Comparison of ENCODE assay signal across 8 cellular contexts in the genomic region with DNA sequence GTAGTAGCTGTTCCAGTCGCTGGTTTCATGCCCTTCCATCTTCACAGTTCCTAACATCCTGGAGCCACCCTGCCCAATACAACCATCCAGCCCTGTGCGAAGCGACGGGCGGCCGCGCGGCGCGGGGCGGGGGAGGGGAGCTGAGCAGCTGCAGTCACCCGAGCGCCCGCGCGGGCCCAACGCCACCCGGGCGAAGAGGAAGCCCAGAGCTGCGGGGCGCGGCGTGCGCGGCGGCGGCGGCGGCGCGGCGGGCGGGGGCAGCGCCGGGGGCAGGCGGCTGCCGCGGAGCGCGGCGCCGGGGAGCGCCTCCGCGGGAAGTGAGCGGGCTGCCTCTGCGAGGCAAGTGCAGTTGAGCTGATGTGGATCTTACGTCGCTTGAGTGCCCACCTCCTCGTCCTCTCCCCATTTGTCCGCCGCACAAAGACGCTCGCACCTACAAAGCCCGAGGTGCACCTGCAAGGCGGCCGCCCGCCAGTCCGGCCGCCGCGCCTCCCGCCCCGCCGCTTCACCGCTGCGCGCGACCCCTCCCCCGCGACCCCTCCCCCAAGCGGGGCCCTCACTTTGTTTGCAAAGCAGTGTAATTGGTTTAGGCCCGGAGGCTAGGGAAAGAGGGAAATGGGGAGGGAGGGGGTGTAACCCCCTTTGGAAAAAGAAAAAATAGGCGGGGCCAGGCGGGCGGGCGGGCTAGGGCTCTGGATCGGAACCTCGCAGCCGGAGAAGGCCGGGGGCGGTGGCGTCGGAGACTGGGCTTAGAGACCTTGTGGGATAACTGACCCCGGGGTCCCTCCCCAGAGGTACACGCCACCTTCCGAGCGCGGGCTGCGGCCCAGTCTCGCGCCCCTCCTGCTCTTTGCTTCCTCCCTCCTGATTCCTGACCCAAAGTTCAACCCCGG. TPM values are rescaled to one million over a fixed set of nuclear protein-coding genes. Genes with fewer than 3 reads are reported as not detected.
A peak's percentile ranks its signal among the peaks of the same experiment; 100 is the strongest.
DNase-seq lines count a peak whose midpoint lies in the region; ATAC-seq and TF ChIP-seq lines count a peak whose summit lies in the region.

FOXA1 (minus strand) TSS at position 334 of the 893 bp plus-strand sequence; CDS start at position 57, 277 bp downstream.
TTC6 (plus strand) TSS at position 714 of the 893 bp plus-strand sequence. CDS start 26,436 bp downstream, outside the sequence.

- POLR2A ChIA-PET in PC-3 (lab: Charles Lee; ENCODE audit: unreplicated experiment), result interaction anchor here (0.5 to 1.7 kb wide), 8 partner anchors 10 to 398 kb away, joined by 3 to 42 read pairs (median 4); no protein-coding TSS in a partner anchor

- no TSS peak for BruUV-seq in PC-3 (replicated peaks; lab: Mats Ljungman, UMichigan)

- ATAC-seq in PC-3 (peak; percentile 26), mucosa of descending colon (peak; percentile 32), GM18498 (IDR thresholded peaks at IDR 0.05; ENCODE audit: unreplicated experiment) (no peak), HG03025 (IDR thresholded peaks at IDR 0.05; ENCODE audit: low FRiP score, unreplicated experiment) (no peak)

- H3K9ac ChIP-seq in PC-3 (ENCODE audit: low read length) (peak within 1 kb of the TSS; percentile 99), duodenal mucosa (ENCODE audit: low read depth in 1 of 2, low read length in 2 of 2) (peak within 1 kb of the TSS; percentile 49 to 85)

- peaks cover 27% of the 10 kb centered on the region for H4K20me1 ChIP-seq in PC-3 (ENCODE audit: low read length)

- no peak for TF ChIP-seq CTCF in PC-3 (conservative IDR thresholded peaks at IDR 0.05; ENCODE audit: low read depth, low read length)
- no peak for TF ChIP-seq CTCF in mucosa of descending colon (IDR thresholded peaks at IDR 0.05)

- H3K4me3 ChIP-seq in PC-3 (ENCODE audit: low read length) (peak within 1 kb of the TSS; percentile 96), duodenal mucosa (ENCODE audit: low read depth in 1 of 2, low read length in 2 of 2) (peak within 1 kb of the TSS; percentile 76 to 84), mucosa of descending colon (peak within 1 kb of the TSS; percentile 54)

- CTCF ChIA-PET in PC-3 (lab: Charles Lee), result interaction anchor here (0.5 to 0.7 kb wide), 5 partner anchors 36 to 376 kb away, joined by 3 to 4 read pairs (median 3); no protein-coding TSS in a partner anchor

- H3K9me3 ChIP-seq in PC-3 (ENCODE audit: low read length), result no peaks in the 10 kb centered on the region
- H3K9me3 ChIP-seq in duodenal mucosa (ENCODE audit: control insufficient read depth in 1 of 2, low read length in 2 of 2), result no peaks in the 10 kb centered on the region
- no peaks in the 10 kb centered on the region for H3K9me3 ChIP-seq in mucosa of descending colon

- no peak for TF ChIP-seq RAD21 in Ishikawa (IDR thresholded peaks at IDR 0.05; ENCODE audit: low read depth)

- no peaks in the 10 kb centered on the region for H3K27me3 ChIP-seq in PC-3 (ENCODE audit: low read length)
- H3K27me3 ChIP-seq in duodenal mucosa (ENCODE audit: control insufficient read depth in 1 of 2, insufficient read depth in 2 of 2, low read length in 2 of 2), result peaks cover 29 to 58% of the 10 kb centered on the region in 2 donors

- TF ChIP-seq EP300 in Ishikawa (IDR thresholded peaks at IDR 0.05; ENCODE audit: borderline replicate concordance), result 0 out of 2 replicates have a peak, but pooled peaks have one; percentile 23

- H3K4me2 ChIP-seq in PC-3 (ENCODE audit: low read length), result peak within 1 kb of the TSS; percentile 89

- H3K27ac ChIP-seq in PC-3 (ENCODE audit: low read length) (peak within 1 kb of the TSS; percentile 99), duodenal mucosa (ENCODE audit: low read depth, low read length) (peak within 1 kb of the TSS; percentile 75)

- H3K36me3 ChIP-seq in PC-3 (ENCODE audit: low read depth, low read length) (peaks cover 37% of the 10 kb centered on the region), duodenal mucosa (ENCODE audit: control insufficient read depth in 1 of 2, insufficient read depth in 2 of 2, low read length in 2 of 2) (no peaks in the 10 kb centered on the region), mucosa of descending colon (ENCODE audit: low read depth) (peaks cover 4% of the 10 kb centered on the region)

- no peaks in the 10 kb centered on the region for H3F3A ChIP-seq in PC-3 (ENCODE audit: low read length, unreplicated experiment)

- peaks cover 89% of the 10 kb centered on the region for H3K79me2 ChIP-seq in PC-3 (ENCODE audit: low read length)

- no peaks in the 10 kb centered on the region for H3K9me2 ChIP-seq in PC-3 (replicated peaks; ENCODE audit: low read length)

- intact Hi-C loops in PC-3 (cut with micrococcal nuclease), result loop anchor here (1.0 to 2.0 kb wide), 2 partner anchors 232 to 349 kb away; no protein-coding TSS in a partner anchor
- intact Hi-C loops in mucosa of descending colon (cut with DNase I, micrococcal nuclease), result loop anchor here in 1 of 2 donors (10.0 kb wide), 1 partner anchor 350 kb away; no protein-coding TSS in a partner anchor

- H3K4me1 ChIP-seq in PC-3 (ENCODE audit: insufficient read depth, low read length), result peaks cover 36% of the 10 kb centered on the region
- peaks cover 0 to 12% of the 10 kb centered on the region in 2 donors for H3K4me1 ChIP-seq in duodenal mucosa (ENCODE audit: control insufficient read depth in 1 of 2, insufficient read depth in 2 of 2, low read length in 2 of 2)
- H3K4me1 ChIP-seq in mucosa of descending colon (ENCODE audit: low read depth), result peaks cover 2% of the 10 kb centered on the region

- 0 out of 2 replicates have a peak within 1 kb of the TSS, but pooled peaks have one; percentile 22 for H2AFZ ChIP-seq in PC-3 (ENCODE audit: low read length)

- DNase-seq in COR-L47 (lab: John Stamatoyannopoulos, UW) (peak; percentile 90), PC-3 (peak; percentile 91), mucosa of descending colon (peak; percentile 74 to 85 (median 79))
- no peak for DNase-seq in stimulated activated CD4-positive, alpha-beta T cell treated with anti-CD3 and anti-CD28 coated beads, Interleukin-4, amount 100 ng/mL, for 1 hour

TF ChIP-seq in Ishikawa, 13 proteins besides CTCF, POLR2A, EP300 and RAD21:
- TF ChIP-seq CEBPB (IDR thresholded peaks at IDR 0.05) (no peak), CREB1 (IDR thresholded peaks at IDR 0.05; ENCODE audit: low read depth) (no peak), ZBTB7A (IDR thresholded peaks at IDR 0.05; ENCODE audit: low read depth) (peak; percentile 71), EGR1 (IDR thresholded peaks at IDR 0.05) (no peak), TEAD4 (IDR thresholded peaks at IDR 0.05) (no peak), NFIC (IDR thresholded peaks at IDR 0.05) (no peak), YY1 (IDR thresholded peaks at IDR 0.05; ENCODE audit: low read depth) (no peak), TCF12 (IDR thresholded peaks at IDR 0.05; ENCODE audit: low read depth) (no peak), FOXM1 (IDR thresholded peaks at IDR 0.05; ENCODE audit: borderline replicate concordance, low read depth) (no peak), USF1 (IDR thresholded peaks at IDR 0.05) (no peak), TAF1 (IDR thresholded peaks at IDR 0.05; ENCODE audit: low read depth) (peak; percentile 36; the same call in 1 of the 2 replicates), REST (IDR thresholded peaks at IDR 0.05; ENCODE audit: low read depth) (no peak)
- TF ChIP-seq, protein P1, sequence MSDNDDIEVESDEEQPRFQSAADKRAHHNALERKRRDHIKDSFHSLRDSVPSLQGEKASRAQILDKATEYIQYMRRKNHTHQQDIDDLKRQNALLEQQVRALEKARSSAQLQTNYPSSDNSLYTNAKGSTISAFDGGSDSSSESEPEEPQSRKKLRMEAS (IDR thresholded peaks at IDR 0.05), result no peak; the same call in 1 of the 2 replicates

RNA-seq across cellular contexts. Expression of gene FOXA1, which starts in this region (rescaled TPM):
- 212 and 249 TPM in 2 replicates for total RNA-seq in PC-3 (2014; rRNA removed)
- 10 to 100 TPM; 21.1 to 73.3 (median 64.5) TPM for total RNA-seq in mucosa of descending colon

RNA-seq across cellular contexts. Expression of gene TTC6, which starts in this region (rescaled TPM):
- total RNA-seq in PC-3 (2014; rRNA removed) (13.4 and 18.0 TPM in 2 replicates), mucosa of descending colon (1 to 10 TPM; 1.7 to 9.2 (median 4.8) TPM)

Comparison
In these comparisons a context has a peak if more than half of its experiments do, and no peak if none do; other contexts are left out.
1. ATAC-seq: peak in PC-3 (single experiment) and mucosa of descending colon (single experiment); none in GM18498 (single experiment) and HG03025 (single experiment).
2. Peak in every context shown above with its lines, with median percentiles within 50 percentile points of each other: H3K4me3 ChIP-seq.